Comparison of ENCODE assay signal across 8 cellular contexts in the genomic region with DNA sequence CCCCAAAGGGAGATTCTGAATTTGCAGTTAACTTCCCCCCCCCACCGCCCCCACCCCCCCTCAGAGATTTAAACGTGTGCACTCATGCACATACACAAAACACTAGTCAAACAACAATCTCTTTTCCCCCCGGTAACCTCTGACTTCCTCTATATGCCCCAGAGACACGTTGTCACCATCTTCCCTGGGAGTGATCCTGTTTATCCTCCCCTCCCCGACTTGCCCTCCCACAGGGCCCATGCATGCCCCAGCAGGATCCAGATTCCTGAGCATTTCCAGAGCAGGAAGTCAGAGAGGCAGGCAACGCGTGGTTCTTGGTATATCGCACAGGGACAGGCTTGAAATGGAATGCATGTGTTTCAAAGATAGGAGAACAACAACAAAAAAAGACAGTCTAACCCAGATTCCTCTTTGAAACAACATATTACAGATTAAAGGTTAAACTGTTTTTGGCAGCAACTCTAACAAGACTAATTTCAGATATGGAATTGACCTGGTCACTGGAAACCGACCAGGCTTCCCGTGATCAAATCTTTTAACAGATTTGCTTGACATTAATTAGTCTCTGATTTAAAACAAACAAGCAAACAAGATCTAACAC. TPM values are rescaled to one million over a fixed set of nuclear protein-coding genes. Genes with fewer than 3 reads are reported as not detected.
DNase-seq lines count a peak whose midpoint lies in the region; ATAC-seq and TF ChIP-seq lines count a peak whose summit lies in the region.

No MANE protein-coding gene starts in this region.

- H3K9me3 Mint-ChIP-seq in memory B cell: no peaks in the 10 kb centered on the region

- BruUV-seq in Panc1 (replicated peaks; lab: Mats Ljungman, UMichigan): no TSS peak

- in situ Hi-C loops in Panc1 (cut with HindIII; ENCODE audit: low pct_unique_long_range_greater_than_20kb, low sequenced_read_pairs): no loop called here

- H3K36me3 ChIP-seq in cardiac muscle cell (no peaks in the 10 kb centered on the region), Panc1 (ENCODE audit: control insufficient read depth, insufficient read depth, low read length) (peaks cover 5% of the 10 kb centered on the region; the same call in 1 of the 2 replicates), upper lobe of right lung (no peaks in the 10 kb centered on the region)

- H3K4me1 ChIP-seq in cardiac muscle cell (ENCODE audit: low read depth) (peaks cover 25% of the 10 kb centered on the region), Panc1 (ENCODE audit: control insufficient read depth, insufficient read depth, low read length) (peaks cover 12% of the 10 kb centered on the region), upper lobe of right lung (peaks cover 32% of the 10 kb centered on the region)

- peak; percentile 66 to 80 for DNase-seq in cardiac muscle cell (ENCODE audit: low read depth in 1 of 2, low spot score in 1 of 2)
- no peak for DNase-seq in Right ventricle myocardium superior
- no peak for DNase-seq in Panc1 (ENCODE audit: low read depth, low spot score)
- no peak for DNase-seq in dorsolateral prefrontal cortex
- DNase-seq in memory B cell (ENCODE audit: low spot score in 2 of 2): peak in 1 of 2 donors; percentile 40
- no peak for DNase-seq in upper lobe of right lung
- DNase-seq in pons (ENCODE audit: low spot score): no peak
- no peak for DNase-seq in NCI-H1436 treated with DMSO at 0.1 percent for 48 hours (lab: John Stamatoyannopoulos, UW)

- intact Hi-C loops in Right ventricle myocardium superior (cut with DNase I): no loop called here
- intact Hi-C loops in Panc1 (cut with micrococcal nuclease; ENCODE audit: unreplicated experiment): loop anchor here (5.0 kb wide), 1 partner anchor 119 kb away; no protein-coding TSS in a partner anchor
- intact Hi-C loops in dorsolateral prefrontal cortex (cut with DNase I): loop anchor here (5.0 to 10.0 kb wide), 4 partner anchors 119 to 432 kb away; a partner anchor contains a TSS
- intact Hi-C loops in upper lobe of right lung (cut with DNase I): loop anchor here (5.0 kb wide), 1 partner anchor 259 kb away; no protein-coding TSS in a partner anchor

- H3K27ac ChIP-seq in cardiac muscle cell (peak overlapping the region; percentile 99), Panc1 (ENCODE audit: low read length) (peak overlapping the region; percentile 84), dorsolateral prefrontal cortex (peak overlapping the region in 41 of 59 donors; percentile 23 to 100 (median 99)), upper lobe of right lung (peak overlapping the region; percentile 100)

- peaks cover 7% of the 10 kb centered on the region for H3K36me3 Mint-ChIP-seq in memory B cell

- POLR2A ChIA-PET in Panc1 (lab: Charles Lee): no interaction called here

- H3K9me3 ChIP-seq in cardiac muscle cell (ENCODE audit: low read depth) (no peaks in the 10 kb centered on the region), Panc1 (ENCODE audit: control insufficient read depth, insufficient read depth, low read depth, low read length) (no peaks in the 10 kb centered on the region), upper lobe of right lung (no peaks in the 10 kb centered on the region)

- H3K4me3 ChIP-seq in cardiac muscle cell: peak overlapping the region; percentile 79
- peak overlapping the region; percentile 86 to 99 for H3K4me3 ChIP-seq in Panc1 (ENCODE audit: low read depth in 2 of 2, low read length in 2 of 2)
- H3K4me3 ChIP-seq in dorsolateral prefrontal cortex: peak overlapping the region; percentile 73 to 100 (median 99)
- peak overlapping the region; percentile 90 for H3K4me3 ChIP-seq in upper lobe of right lung

- H3K27me3 Mint-ChIP-seq in memory B cell: no peaks in the 10 kb centered on the region

- ATAC-seq in Right ventricle myocardium superior (ENCODE audit: poor library complexity) (no peak), Panc1 (no peak), memory B cell (ENCODE audit: low read depth) (peak; percentile 58), upper lobe of right lung (no peak)

- H3K4me3 Mint-ChIP-seq in memory B cell: peak overlapping the region; percentile 89

- CTCF ChIA-PET in Panc1 (lab: Charles Lee): no interaction called here

- TF ChIP-seq CTCF in cardiac muscle cell (IDR thresholded peaks at IDR 0.05; ENCODE audit: low read depth, low read length) (no peak), Panc1 (IDR thresholded peaks at IDR 0.05) (no peak), dorsolateral prefrontal cortex (IDR thresholded peaks at IDR 0.05 in 54 of 56, conservative IDR thresholded peaks at IDR 0.05 in 2 of 56; ENCODE audit: low read depth in 1 of 56, partially characterized antibody in 56 of 56) (no peak), upper lobe of right lung (IDR thresholded peaks at IDR 0.05) (no peak)

- H3K27me3 ChIP-seq in cardiac muscle cell (no peaks in the 10 kb centered on the region), Panc1 (ENCODE audit: control insufficient read depth, insufficient read depth, low read length) (no peaks in the 10 kb centered on the region), dorsolateral prefrontal cortex (no peaks in the 10 kb centered on the region), upper lobe of right lung (no peaks in the 10 kb centered on the region)

- peak overlapping the region; percentile 100 for H3K27ac Mint-ChIP-seq in memory B cell

- peaks cover 39% of the 10 kb centered on the region for H3K4me1 Mint-ChIP-seq in memory B cell

RNA-seq across cellular contexts. Expression of a gene that starts 1.3 kb away (rescaled TPM):
- 87.4 and 89.5 TPM in 2 replicates for total RNA-seq in cardiac muscle cell
- polyA plus RNA-seq in cardiac muscle cell: 100 and 112 TPM in 2 replicates
- 90.2 TPM for total RNA-seq in Right ventricle myocardium superior
- 50.1 TPM for total RNA-seq in Panc1 (2021; ENCODE audit: unreplicated experiment)
- 42.8 TPM for polyA plus RNA-seq in Panc1 (2012; ENCODE audit: insufficient read length)
- 100 to 1,000 TPM in 118 of 120 experiments, 10 to 100 TPM in 2; 82.4 to 206 (median 151) TPM for total RNA-seq in dorsolateral prefrontal cortex
- total RNA-seq in upper lobe of right lung: 74.8 TPM

RNA-seq across cellular contexts. Expression of a gene that starts 5.3 kb away (rescaled TPM):
- total RNA-seq in cardiac muscle cell (3.6 and 4.2 TPM in 2 replicates), Right ventricle myocardium superior (not detected), Panc1 (2021; ENCODE audit: unreplicated experiment) (not detected), dorsolateral prefrontal cortex (100 to 1,000 TPM in 2 of 120 experiments, 10 to 100 TPM in 118; 15.0 to 105 (median 49.6) TPM), upper lobe of right lung (0.43 TPM)
- polyA plus RNA-seq in cardiac muscle cell: 1.1 and 5.2 TPM in 2 replicates
- not detected for polyA plus RNA-seq in Panc1 (2012; ENCODE audit: insufficient read length)

Comparison
In these comparisons a context has a peak if more than half of its experiments do, and no peak if none do; other contexts are left out.
1. DNase-seq: peak in cardiac muscle cell (2 of 2); none in Right ventricle myocardium superior (single experiment), Panc1 (single experiment), dorsolateral prefrontal cortex (0 of 10), upper lobe of right lung (single experiment), pons (single experiment) and NCI-H1436 treated with DMSO at 0.1 percent for 48 hours (single experiment).
2. Peak in every context shown above with its lines, with median percentiles within 50 percentile points of each other: H3K27ac ChIP-seq and H3K4me3 ChIP-seq.